Comparison of ENCODE assay signal across 22 cellular contexts in the genomic region with DNA sequence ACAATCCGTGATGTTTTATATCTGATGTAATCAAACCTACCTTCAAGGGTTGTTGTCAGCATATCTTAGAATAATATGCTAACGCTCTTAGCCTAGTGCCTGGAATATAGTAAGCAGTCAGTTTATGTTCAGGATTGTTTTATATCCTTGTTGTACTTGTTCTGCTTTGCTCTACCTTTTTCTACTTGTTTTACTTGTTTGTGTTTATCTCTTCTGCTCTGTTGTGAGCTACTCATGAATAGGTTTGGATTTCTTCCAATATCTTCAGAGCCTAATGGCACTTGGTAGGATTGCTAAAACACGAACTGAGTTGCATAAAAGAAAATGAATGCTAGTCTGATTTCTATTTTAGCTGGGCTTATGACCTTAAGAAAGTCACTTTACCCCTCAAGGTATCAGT. TPM values are rescaled to one million over a fixed set of nuclear protein-coding genes. Genes with fewer than 3 reads are reported as not detected.
DNase-seq lines count a peak whose midpoint lies in the region; ATAC-seq and TF ChIP-seq lines count a peak whose summit lies in the region.
"Had no signal": no experiment of that assay in that cellular context is flagged by ENCODE, and none has a peak within 500 bp of the region (broad histone marks: within the 10 kb centered on the region; RNA-seq: fewer than 3 reads in every experiment).

No MANE protein-coding gene starts in this region.

- H3K36me3 ChIP-seq in suprapubic skin (no peaks in the 10 kb centered on the region), SK-N-SH (replicated peaks in 1 of 2; ENCODE audit: control insufficient read depth in 1 of 2, insufficient read depth in 2 of 2, low read length in 1 of 2) (no peaks in the 10 kb centered on the region)
- H3K36me3 ChIP-seq: ascending aorta, neural progenitor cell, tibial artery had no signal

- H3F3A ChIP-seq in SK-N-SH (replicated peaks; ENCODE audit: insufficient read depth) = no peaks in the 10 kb centered on the region

- peaks cover 19% of the 10 kb centered on the region for H3K4me1 ChIP-seq in foreskin keratinocyte
- H3K4me1 ChIP-seq in suprapubic skin = no peaks in the 10 kb centered on the region
- no peaks in the 10 kb centered on the region for H3K4me1 ChIP-seq in SK-N-SH (ENCODE audit: control insufficient read depth in 1 of 2, insufficient read depth in 2 of 2, low read depth in 1 of 2, low read length in 1 of 2)
- H3K4me1 ChIP-seq: ascending aorta, neural progenitor cell, tibial artery had no signal

- H3K36me3 Mint-ChIP-seq in activated T-cell treated with anti-CD3 and anti-CD28 coated beads, Interleukin-2, amount 50 U/mL, for 24 hours (ENCODE audit: low read depth) = no peaks in the 10 kb centered on the region
- H3K36me3 Mint-ChIP-seq: neural progenitor cell; stimulated activated memory B cell treated with anti-CD40 and anti-IgM and Interleukin-4, amounts not matched to agents 10 μg/mL and 1 μg/mL and 100 μg/mL, for 72 hours had no signal

- no peak overlapping the region for H3K9ac ChIP-seq in SK-N-SH
- H3K9ac ChIP-seq: neural progenitor cell had no signal

- H3K4me2 ChIP-seq in SK-N-SH = no peak overlapping the region
- H3K4me2 ChIP-seq: neural progenitor cell had no signal

- H3K27me3 ChIP-seq in foreskin keratinocyte = no peaks in the 10 kb centered on the region
- no peaks in the 10 kb centered on the region for H3K27me3 ChIP-seq in suprapubic skin
- no peaks in the 10 kb centered on the region for H3K27me3 ChIP-seq in SK-N-SH (ENCODE audit: insufficient read depth)
- H3K27me3 ChIP-seq: ascending aorta, neural progenitor cell, tibial artery had no signal

- H2AFZ ChIP-seq in SK-N-SH (ENCODE audit: low read depth) = no peak overlapping the region
- H2AFZ ChIP-seq: neural progenitor cell had no signal

- peaks cover 36% of the 10 kb centered on the region for H3K4me1 Mint-ChIP-seq in activated T-cell treated with anti-CD3 and anti-CD28 coated beads, Interleukin-2, amount 50 U/mL, for 24 hours (ENCODE audit: low read depth)
- H3K4me1 Mint-ChIP-seq: activated CD8-positive, alpha-beta memory T cell treated with anti-CD3 and anti-CD28 coated beads, Interleukin-2, amount 10 ng/mL, durations not matched to agents 7 days and 5 days; neural progenitor cell; stimulated activated memory B cell treated with anti-CD40 and anti-IgM and Interleukin-4, amounts not matched to agents 10 μg/mL and 1 μg/mL and 100 μg/mL, for 72 hours had no signal

- 32% methylated on average over 3 of the region's 3 CpGs for WGBS in suprapubic skin
- WGBS in SK-N-SH (ENCODE audit: low lambda C conversion rate) = 46% methylated on average over 3 of the region's 3 CpGs

- H3K27me3 Mint-ChIP-seq in activated T-cell treated with anti-CD3 and anti-CD28 coated beads, Interleukin-2, amount 50 U/mL, for 24 hours = peaks cover 5% of the 10 kb centered on the region
- H3K27me3 Mint-ChIP-seq: activated CD8-positive, alpha-beta memory T cell treated with anti-CD3 and anti-CD28 coated beads, Interleukin-2, amount 10 ng/mL, durations not matched to agents 7 days and 5 days; stimulated activated memory B cell treated with anti-CD40 and anti-IgM and Interleukin-4, amounts not matched to agents 10 μg/mL and 1 μg/mL and 100 μg/mL, for 72 hours had no signal

- H3K9me3 Mint-ChIP-seq in activated T-cell treated with anti-CD3 and anti-CD28 coated beads, Interleukin-2, amount 50 U/mL, for 24 hours = no peaks in the 10 kb centered on the region
- H3K9me3 Mint-ChIP-seq: neural progenitor cell; stimulated activated memory B cell treated with anti-CD40 and anti-IgM and Interleukin-4, amounts not matched to agents 10 μg/mL and 1 μg/mL and 100 μg/mL, for 72 hours had no signal

- CTCF ChIA-PET in SK-N-SH (lab: Yijun Ruan, JAX) = no interaction called here

- no peaks in the 10 kb centered on the region for H4K20me1 ChIP-seq in SK-N-SH (ENCODE audit: insufficient read depth)

- ATAC-seq in foreskin keratinocyte = peak; percentile 47
- ATAC-seq: activated CD8-positive, alpha-beta memory T cell treated with anti-CD3 and anti-CD28 coated beads, Interleukin-2, amount 10 ng/mL, durations not matched to agents 7 days and 5 days; stimulated activated memory B cell treated with anti-CD40 and anti-IgM and Interleukin-4, amounts not matched to agents 10 μg/mL and 1 μg/mL and 100 μg/mL, for 72 hours had no signal

- H3K9me3 ChIP-seq in suprapubic skin (no peaks in the 10 kb centered on the region), SK-N-SH (no peaks in the 10 kb centered on the region)
- H3K9me3 ChIP-seq: ascending aorta had no signal

- TF ChIP-seq RAD21 in SK-N-SH (IDR thresholded peaks at IDR 0.05; ENCODE audit: low read length) = no peak

- H3K79me2 ChIP-seq in SK-N-SH (ENCODE audit: insufficient read depth) = no peaks in the 10 kb centered on the region

- POLR2A ChIA-PET in SK-N-SH (lab: Yijun Ruan, JAX) = no interaction called here

- peak overlapping the region; percentile 93 for H3K27ac ChIP-seq in foreskin keratinocyte
- peak overlapping the region; percentile 27 for H3K27ac ChIP-seq in suprapubic skin
- H3K27ac ChIP-seq in SK-N-SH (ENCODE audit: low read depth in 2 of 2, low read length in 1 of 2) = no peak overlapping the region
- H3K27ac ChIP-seq: ascending aorta, C4-2B, neural progenitor cell, tibial artery had no signal

- TF ChIP-seq CTCF in foreskin keratinocyte (conservative IDR thresholded peaks at IDR 0.05) (no peak), suprapubic skin (IDR thresholded peaks at IDR 0.05) (no peak), SK-N-SH (IDR thresholded peaks at IDR 0.05) (no peak)

- no peaks in the 10 kb centered on the region for H3K9me2 ChIP-seq in SK-N-SH

- H3K4me3 Mint-ChIP-seq in activated T-cell treated with anti-CD3 and anti-CD28 coated beads, Interleukin-2, amount 50 U/mL, for 24 hours = no peak overlapping the region
- H3K4me3 Mint-ChIP-seq: activated CD8-positive, alpha-beta memory T cell treated with anti-CD3 and anti-CD28 coated beads, Interleukin-2, amount 10 ng/mL, durations not matched to agents 7 days and 5 days; neural progenitor cell; stimulated activated memory B cell treated with anti-CD40 and anti-IgM and Interleukin-4, amounts not matched to agents 10 μg/mL and 1 μg/mL and 100 μg/mL, for 72 hours had no signal

- DNase-seq in activated T-cell treated with anti-CD3 and anti-CD28 coated beads, Interleukin-2, amount 50 U/mL, for 24 hours = no peak
- DNase-seq in activated T-cell treated with anti-CD3 and anti-CD28 coated beads, Interleukin-2, amount 50 U/mL, for 1 hour = no peak
- DNase-seq in NCI-H510A treated with DMSO at 0.1 percent for 48 hours (lab: John Stamatoyannopoulos, UW) (peak; percentile 75), foreskin keratinocyte (peak; percentile 77), suprapubic skin (ENCODE audit: low spot score in 2 of 2) (no peak), COLO668 (lab: John Stamatoyannopoulos, UW; ENCODE audit: unreplicated experiment) (no peak), T-helper 2 cell (no peak), SK-N-SH (no peak)
- DNase-seq: activated CD4-positive, alpha-beta T cell treated with anti-CD3 and anti-CD28 coated beads for 1 hour; activated CD8-positive, alpha-beta memory T cell treated with anti-CD3 and anti-CD28 coated beads, Interleukin-2, amount 10 ng/mL, durations not matched to agents 7 days and 5 days; activated effector memory CD4-positive, alpha-beta T cell treated with Interleukin-2 at 50 U/mL for 16 hours; DND-41; NCI-H1694 treated with DMSO at 0.1 percent for 48 hours; NCI-H69; OCI-M1; stimulated activated CD4-positive, alpha-beta T cell treated with anti-CD3 and anti-CD28 coated beads, Interleukin-15, amount 100 ng/mL, for 24 hours; tibial artery had no signal

- H3K4me3 ChIP-seq in suprapubic skin = no peak overlapping the region
- no peak overlapping the region for H3K4me3 ChIP-seq in SK-N-SH (ENCODE audit: low read depth in 2 of 2, low read length in 1 of 2)
- H3K4me3 ChIP-seq: ascending aorta, neural progenitor cell, tibial artery had no signal

- H3K27ac Mint-ChIP-seq in activated T-cell treated with anti-CD3 and anti-CD28 coated beads, Interleukin-2, amount 50 U/mL, for 24 hours = peak overlapping the region; percentile 17
- H3K27ac Mint-ChIP-seq: activated CD8-positive, alpha-beta memory T cell treated with anti-CD3 and anti-CD28 coated beads, Interleukin-2, amount 10 ng/mL, durations not matched to agents 7 days and 5 days; neural progenitor cell; stimulated activated memory B cell treated with anti-CD40 and anti-IgM and Interleukin-4, amounts not matched to agents 10 μg/mL and 1 μg/mL and 100 μg/mL, for 72 hours had no signal

- TF ChIP-seq EP300 in suprapubic skin (IDR thresholded peaks at IDR 0.05) (no peak), SK-N-SH (IDR thresholded peaks at IDR 0.05; ENCODE audit: borderline replicate concordance in 1 of 2, low read depth in 1 of 2, low read length in 1 of 2) (no peak)

- no peak for TF ChIP-seq POLR2A in suprapubic skin (IDR thresholded peaks at IDR 0.05)

TF ChIP-seq in SK-N-SH, 30 proteins besides CTCF, POLR2A, EP300 and RAD21 (continues in another document):
- TF ChIP-seq TCF12 (IDR thresholded peaks at IDR 0.05) (no peak), GATA2 (CRISPR knock-in tag; IDR thresholded peaks at IDR 0.05) (no peak), MEF2A (IDR thresholded peaks at IDR 0.05; ENCODE audit: borderline replicate concordance, low read depth) (no peak), MXI1 (IDR thresholded peaks at IDR 0.05; ENCODE audit: low read depth, low read length) (no peak)
- TF ChIP-seq, protein P1, sequence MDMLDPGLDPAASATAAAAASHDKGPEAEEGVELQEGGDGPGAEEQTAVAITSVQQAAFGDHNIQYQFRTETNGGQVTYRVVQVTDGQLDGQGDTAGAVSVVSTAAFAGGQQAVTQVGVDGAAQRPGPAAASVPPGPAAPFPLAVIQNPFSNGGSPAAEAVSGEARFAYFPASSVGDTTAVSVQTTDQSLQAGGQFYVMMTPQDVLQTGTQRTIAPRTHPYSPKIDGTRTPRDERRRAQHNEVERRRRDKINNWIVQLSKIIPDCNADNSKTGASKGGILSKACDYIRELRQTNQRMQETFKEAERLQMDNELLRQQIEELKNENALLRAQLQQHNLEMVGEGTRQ (IDR thresholded peaks at IDR 0.05; ENCODE audit: borderline replicate concordance, low read depth, low read length) = no peak

RNA-seq across cellular contexts. Expression of gene DNAH8, which starts 40.1 kb away (rescaled TPM):
- total RNA-seq in foreskin keratinocyte (under 0.01 TPM in 1 of 2 replicates, not detected in the other), suprapubic skin (under 1 TPM in 3 of 4 donors, not detected in 1; 0.04 to 0.23 (median 0.08) TPM)
- polyA plus RNA-seq in foreskin keratinocyte (not detected in 2 replicates), SK-N-SH (2012; rRNA removed) (under 0.01 TPM in 1 of 2 replicates, not detected in the other)
- not detected in 2 replicates for polyA plus RNA-seq in SK-N-SH (2012; cell fraction: cytosol; rRNA removed)
- under 0.01 TPM in 2 replicates for polyA plus RNA-seq in SK-N-SH (2012; cell fraction: nucleus; rRNA removed)
- total RNA-seq: ascending aorta, M059J had no signal

RNA-seq across cellular contexts. Expression of gene GLO1, which starts 52.3 kb away (rescaled TPM):
- 271 and 277 TPM in 2 replicates for total RNA-seq in foreskin keratinocyte
- polyA plus RNA-seq in foreskin keratinocyte = 191 and 217 TPM in 2 replicates
- 100 to 1,000 TPM in 1 of 4 donors, 10 to 100 TPM in 3; 43.5 to 124 (median 80.7) TPM for total RNA-seq in suprapubic skin
- 47.1 and 56.6 TPM in 2 replicates for polyA plus RNA-seq in SK-N-SH (2012; rRNA removed)
- polyA plus RNA-seq in SK-N-SH (2012; cell fraction: cytosol; rRNA removed) = 82.5 and 99.4 TPM in 2 replicates
- polyA plus RNA-seq in SK-N-SH (2012; cell fraction: nucleus; rRNA removed) = 9.5 and 23.0 TPM in 2 replicates

Comparison
In these comparisons a context has a peak if more than half of its experiments do, and no peak if none do; other contexts are left out.
1. DNase-seq: peak in NCI-H510A treated with DMSO at 0.1 percent for 48 hours (single experiment) and foreskin keratinocyte (2 of 2); none in activated T-cell treated with anti-CD3 and anti-CD28 coated beads, Interleukin-2, amount 50 U/mL, for 24 hours (single experiment), activated T-cell treated with anti-CD3 and anti-CD28 coated beads, Interleukin-2, amount 50 U/mL, for 1 hour (single experiment), suprapubic skin (0 of 2), COLO668 (single experiment), T-helper 2 cell (0 of 5) and SK-N-SH (single experiment).
2. H3K27ac ChIP-seq: peak in foreskin keratinocyte (single experiment) and suprapubic skin (single experiment); none in SK-N-SH (0 of 2).